Comparison of ENCODE assay signal across 9 cellular contexts in genomic region chr17:35257080-35257701, GRCh38. TPM values are rescaled to one million over a fixed set of nuclear protein-coding genes. Genes with fewer than 3 reads are reported as not detected.
A peak's percentile ranks its signal among the peaks of the same experiment; 100 is the strongest.
DNase-seq lines count a peak whose midpoint lies in the region; ATAC-seq and TF ChIP-seq lines count a peak whose summit lies in the region.
"Had no signal": no experiment of that assay in that cellular context is flagged by ENCODE, and none has a peak within 500 bp of the region (broad histone marks: within the 10 kb centered on the region; RNA-seq: fewer than 3 reads in every experiment).

No MANE protein-coding gene starts in this region.

- H3K4me3 Mint-ChIP-seq in endodermal cell, result no peak overlapping the region

- peak overlapping the region; percentile 42 for H3K4me2 ChIP-seq in HCT116 (ENCODE audit: low read length)
- H3K4me2 ChIP-seq: KMS-11 had no signal

- no peak overlapping the region for H2AFZ ChIP-seq in HCT116 (ENCODE audit: low read depth, low read length, poor library complexity, severe bottlenecking)

- no peaks in the 10 kb centered on the region for H3K9me2 ChIP-seq in HCT116 (ENCODE audit: insufficient read depth)

- CTCF ChIA-PET in HCT116 (lab: Charles Lee), result interaction anchor here (1.0 to 1.2 kb wide), 2 partner anchors 281 to 282 kb away, joined by 3 read pairs; no protein-coding TSS in a partner anchor

- ATAC-seq in HCT116, result peak; percentile 46

- H3K9ac ChIP-seq in HCT116 (ENCODE audit: low read length) (no peak overlapping the region), endodermal cell (ENCODE audit: extremely low read depth, low read length, poor library complexity, severe bottlenecking) (no peak overlapping the region), rectal smooth muscle tissue (ENCODE audit: low read length) (no peak overlapping the region)
- H3K9ac ChIP-seq: KMS-11 had no signal

- intact Hi-C loops in HCT116 (cut with micrococcal nuclease), result loop anchor here (5.0 kb wide), 1 partner anchor 280 kb away; the partner anchor contains the start of gene SLFN12L

- POLR2A ChIA-PET in HCT116 (lab: Charles Lee), result interaction anchor here (1.1 to 1.7 kb wide), 4 partner anchors 10 to 14 kb away, joined by 3 to 12 read pairs (median 4); partner anchors contain the start of gene SLFN5

- RAD21 ChIA-PET in HCT116 (lab: Charles Lee; ENCODE audit: low non-redundant PET in 1 of 2, low total read pairs in 2 of 2, uncharacterized antibody in 2 of 2, unreplicated experiment in 2 of 2), result no interaction called here

- H3K9me3 ChIP-seq in HCT116 (ENCODE audit: control insufficient read depth in 1 of 2, insufficient read depth in 1 of 2, low read depth in 1 of 2, low read length in 2 of 2) (no peaks in the 10 kb centered on the region), endodermal cell (ENCODE audit: control insufficient read depth, low read length) (no peaks in the 10 kb centered on the region)
- H3K9me3 ChIP-seq: tibial nerve had no signal

- no peak overlapping the region for H3K27ac Mint-ChIP-seq in endodermal cell

- H3K36me3 ChIP-seq in HCT116 (ENCODE audit: control insufficient read depth in 1 of 2, insufficient read depth in 2 of 2, low read length in 2 of 2), result no peaks in the 10 kb centered on the region
- H3K36me3 ChIP-seq in endodermal cell (ENCODE audit: control insufficient read depth, insufficient read depth, low read length), result no peaks in the 10 kb centered on the region
- H3K36me3 ChIP-seq in rectal smooth muscle tissue (ENCODE audit: control insufficient read depth, insufficient read depth, low read length), result no peaks in the 10 kb centered on the region

- TF ChIP-seq RAD21 in HCT116 (IDR thresholded peaks at IDR 0.05; ENCODE audit: low read depth), result no peak

- H3K27me3 Mint-ChIP-seq in endodermal cell (ENCODE audit: insufficient read depth), result no peaks in the 10 kb centered on the region

- no peaks in the 10 kb centered on the region for H3K9me3 Mint-ChIP-seq in endodermal cell

- peak; percentile 59 for DNase-seq in HCT116 (ENCODE audit: low read depth, low spot score)
- DNase-seq in NCI-H345 treated with DMSO at 0.1 percent for 48 hours (lab: John Stamatoyannopoulos, UW; ENCODE audit: unreplicated experiment), result peak; percentile 57
- DNase-seq in endodermal cell, result peak; percentile 20
- DNase-seq in NCI-H1048 (lab: John Stamatoyannopoulos, UW), result no peak
- DNase-seq in cerebellum (ENCODE audit: low spot score), result no peak
- DNase-seq in Kasumi-1 (lab: John Stamatoyannopoulos, UW), result no peak

- no peak for TF ChIP-seq POLR2A in HCT116 (IDR thresholded peaks at IDR 0.05; ENCODE audit: borderline replicate concordance, extremely low read depth, insufficient read depth, insufficient read length)

- WGBS in endodermal cell (ENCODE audit: insufficient coverage in 1 of 2, insufficient read length in 1 of 2), 2 experiments, result 88 to 96% methylated on average over 4 to 5 of the region's 5 CpGs

- H3K27ac ChIP-seq in HCT116 (ENCODE audit: low read depth, low read length), result peak overlapping the region; percentile 34; the same call in 1 of the 2 replicates
- peak overlapping the region; percentile 18 for H3K27ac ChIP-seq in endodermal cell (ENCODE audit: low read depth, low read length)
- H3K27ac ChIP-seq in rectal smooth muscle tissue (ENCODE audit: low read depth, low read length), result peak overlapping the region; percentile 27
- H3K27ac ChIP-seq: KMS-11 had no signal

- peaks cover 5% of the 10 kb centered on the region for H3K36me3 Mint-ChIP-seq in endodermal cell (ENCODE audit: low read depth)

- H3K79me2 ChIP-seq in HCT116 (ENCODE audit: insufficient read depth, low read length), result no peaks in the 10 kb centered on the region

- H3K4me1 Mint-ChIP-seq in endodermal cell, result no peaks in the 10 kb centered on the region

- H3K27me3 ChIP-seq in HCT116 (ENCODE audit: insufficient read depth, low read length) (peaks cover 6% of the 10 kb centered on the region; the same call in 1 of the 2 replicates), endodermal cell (ENCODE audit: control insufficient read depth, insufficient read depth, low read length, poor library complexity, severe bottlenecking) (no peaks in the 10 kb centered on the region), rectal smooth muscle tissue (ENCODE audit: control insufficient read depth, insufficient read depth, low read length) (no peaks in the 10 kb centered on the region)
- H3K27me3 ChIP-seq: tibial nerve had no signal

- TF ChIP-seq CTCF in HCT116 (IDR thresholded peaks at IDR 0.05 in 2 of 3, conservative IDR thresholded peaks at IDR 0.05 in 1 of 3; ENCODE audit: borderline replicate concordance in 1 of 3, insufficient read depth in 1 of 3, low read depth in 2 of 3, low read length in 2 of 3), result no peak
- no peak for TF ChIP-seq CTCF in endodermal cell (conservative IDR thresholded peaks at IDR 0.05)

- H3K4me1 ChIP-seq in HCT116 (ENCODE audit: control insufficient read depth in 1 of 2, insufficient read depth in 2 of 2, low read length in 2 of 2) (peaks cover 36 to 46% of the 10 kb centered on the region in 2 experiments), endodermal cell (ENCODE audit: control insufficient read depth, insufficient read depth, low read length) (peaks cover 4% of the 10 kb centered on the region), rectal smooth muscle tissue (ENCODE audit: control insufficient read depth, insufficient read depth, low read length) (peaks cover 23% of the 10 kb centered on the region)

- no peak overlapping the region for H3K4me3 ChIP-seq in HCT116 (replicated peaks in 1 of 2; ENCODE audit: low read depth in 1 of 2, low read length in 2 of 2)
- H3K4me3 ChIP-seq in endodermal cell (ENCODE audit: low read length), result no peak overlapping the region
- H3K4me3 ChIP-seq in rectal smooth muscle tissue (ENCODE audit: low read length), result no peak overlapping the region
- H3K4me3 ChIP-seq: tibial nerve had no signal

- BruUV-seq in HCT116 (replicated peaks; lab: Mats Ljungman, UMichigan), result no TSS peak

- no peaks in the 10 kb centered on the region for H4K20me1 ChIP-seq in HCT116 (ENCODE audit: insufficient read depth)

TF ChIP-seq in HCT116, 20 proteins besides CTCF, POLR2A, EP300 and RAD21 (continues in another document):
- TF ChIP-seq ZFX (IDR thresholded peaks at IDR 0.05) (no peak), FOSL1 (IDR thresholded peaks at IDR 0.05; ENCODE audit: low read depth) (peak; percentile 39; the same call in 1 of the 2 replicates), SRF (IDR thresholded peaks at IDR 0.05; ENCODE audit: low read depth) (no peak), CEBPB (IDR thresholded peaks at IDR 0.05; ENCODE audit: low read depth) (peak; percentile 60; the same call in 1 of the 2 replicates), POLR2AphosphoS5 (IDR thresholded peaks at IDR 0.05; ENCODE audit: low read depth, low read length) (peak; percentile 40; the same call in 1 of the 2 replicates), TCF7L2 (IDR thresholded peaks at IDR 0.05; ENCODE audit: borderline replicate concordance, extremely low read depth, insufficient read depth, insufficient read length) (peak; percentile 59), YY1 (IDR thresholded peaks at IDR 0.05; ENCODE audit: extremely low read depth, insufficient replicate concordance, low read depth, low read length) (no peak), JUND (IDR thresholded peaks at IDR 0.05) (peak; percentile 46; the same call in 1 of the 2 replicates), REST (IDR thresholded peaks at IDR 0.05; ENCODE audit: low read depth) (no peak), SIN3A (IDR thresholded peaks at IDR 0.05; ENCODE audit: low read depth) (peak; percentile 64; the same call in 1 of the 2 replicates), ZNF274 (IDR thresholded peaks at IDR 0.05; ENCODE audit: low read depth, low read length) (no peak), SP1 (IDR thresholded peaks at IDR 0.05; ENCODE audit: low read depth) (peak; percentile 52), EZH2phosphoT487 (IDR thresholded peaks at IDR 0.05; ENCODE audit: borderline replicate concordance) (no peak), EZH2 (IDR thresholded peaks at IDR 0.05) (no peak), EGR1 (IDR thresholded peaks at IDR 0.05; ENCODE audit: low read depth) (no peak), ELF1 (IDR thresholded peaks at IDR 0.05; ENCODE audit: borderline replicate concordance, low read depth) (no peak)
- TF ChIP-seq, protein P1, sequence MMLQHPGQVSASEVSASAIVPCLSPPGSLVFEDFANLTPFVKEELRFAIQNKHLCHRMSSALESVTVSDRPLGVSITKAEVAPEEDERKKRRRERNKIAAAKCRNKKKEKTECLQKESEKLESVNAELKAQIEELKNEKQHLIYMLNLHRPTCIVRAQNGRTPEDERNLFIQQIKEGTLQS (IDR thresholded peaks at IDR 0.05), result no peak
- TF ChIP-seq, protein P2, sequence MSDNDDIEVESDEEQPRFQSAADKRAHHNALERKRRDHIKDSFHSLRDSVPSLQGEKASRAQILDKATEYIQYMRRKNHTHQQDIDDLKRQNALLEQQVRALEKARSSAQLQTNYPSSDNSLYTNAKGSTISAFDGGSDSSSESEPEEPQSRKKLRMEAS (IDR thresholded peaks at IDR 0.05), result no peak

RNA-seq across cellular contexts. Expression of gene SLFN5, which starts 14.3 kb away (rescaled TPM):
- 23.7 TPM for total RNA-seq in HCT116 (2021; ENCODE audit: unreplicated experiment)
- polyA plus RNA-seq in HCT116 (2012), result 25.2 and 27.0 TPM in 2 replicates
- total RNA-seq in endodermal cell, result 10 to 100 TPM; 12.4 TPM
- polyA plus RNA-seq in endodermal cell (2013, experiment 1 of 2), result 5.5 TPM
- 7.3 TPM for polyA plus RNA-seq in endodermal cell (2013, experiment 2 of 2)
- 8.0 TPM for total RNA-seq in cerebellum

Comparison
In these comparisons a context has a peak if more than half of its experiments do, and no peak if none do; other contexts are left out.
1. DNase-seq: peak in HCT116 (single experiment), NCI-H345 treated with DMSO at 0.1 percent for 48 hours (single experiment) and endodermal cell (single experiment); none in NCI-H1048 (single experiment), cerebellum (single experiment) and Kasumi-1 (0 of 2).
2. Peak in every context shown above with its lines, with median percentiles within 50 percentile points of each other: H3K27ac ChIP-seq.